Comparison of ENCODE assay signal across 8 cellular contexts in genomic region chr6:10412165-10412947, GRCh38. TPM values are rescaled to one million over a fixed set of nuclear protein-coding genes. Genes with fewer than 3 reads are reported as not detected.
A peak's percentile ranks its signal among the peaks of the same experiment; 100 is the strongest.
DNase-seq lines count a peak whose midpoint lies in the region; ATAC-seq and TF ChIP-seq lines count a peak whose summit lies in the region.

No MANE protein-coding gene starts in this region.

- H3K36me3 Mint-ChIP-seq in type B pancreatic cell: peaks cover 53% of the 10 kb centered on the region

- DNase-seq in NCI-H82 (lab: John Stamatoyannopoulos, UW) (peak; percentile 62), NCI-H82 treated with DMSO at 0.1 percent for 48 hours (lab: John Stamatoyannopoulos, UW; ENCODE audit: unreplicated experiment) (no peak), LNCaP clone FGC (ENCODE audit: low read depth) (no peak), T1000 (lab: John Stamatoyannopoulos, UW) (peak; percentile 77), mucosa of descending colon (peak in 1 of 3 donors; percentile 56), type B pancreatic cell (ENCODE audit: extremely low spot score, unreplicated experiment) (peak; percentile 82)
- DNase-seq in effector memory CD4-positive, alpha-beta T cell: peak in 1 of 3 donors; percentile 17

- H3K27me3 Mint-ChIP-seq in type B pancreatic cell: peaks cover 91% of the 10 kb centered on the region

- peaks cover 20% of the 10 kb centered on the region for H3K4me1 Mint-ChIP-seq in type B pancreatic cell (ENCODE audit: unreplicated experiment)

- TF ChIP-seq CTCF in LNCaP clone FGC (IDR thresholded peaks at IDR 0.05; ENCODE audit: control insufficient read depth, extremely low read depth, insufficient read depth) (no peak), mucosa of descending colon (IDR thresholded peaks at IDR 0.05) (no peak), type B pancreatic cell (conservative IDR thresholded peaks at IDR 0.05) (peak; percentile 33)

- intact Hi-C loops in mucosa of descending colon (cut with DNase I, micrococcal nuclease): no loop called here

- ATAC-seq in GM21737 (IDR thresholded peaks at IDR 0.05; ENCODE audit: unreplicated experiment): peak; percentile 47
- ATAC-seq in mucosa of descending colon: peak; percentile 71

- peaks cover 71% of the 10 kb centered on the region for H3K27me3 ChIP-seq in effector memory CD4-positive, alpha-beta T cell (replicated peaks; ENCODE audit: control insufficient read depth, insufficient read depth, low read length, poor library complexity, severe bottlenecking)

- no peaks in the 10 kb centered on the region for H3K36me3 ChIP-seq in effector memory CD4-positive, alpha-beta T cell (ENCODE audit: control insufficient read depth, insufficient read depth, low read length)
- no peaks in the 10 kb centered on the region for H3K36me3 ChIP-seq in mucosa of descending colon (ENCODE audit: low read depth)

- H3K4me3 ChIP-seq in LNCaP clone FGC (ENCODE audit: low read depth, low read length) (peak overlapping the region; percentile 75), mucosa of descending colon (peak overlapping the region; percentile 17)
- H3K4me3 ChIP-seq in effector memory CD4-positive, alpha-beta T cell (ENCODE audit: insufficient read depth, low read depth, low read length, poor library complexity, severe bottlenecking): peak overlapping the region; percentile 76

- H3K27ac Mint-ChIP-seq in type B pancreatic cell: peak overlapping the region; percentile 99

- H3K4me3 Mint-ChIP-seq in type B pancreatic cell: peak overlapping the region; percentile 99

- H3K27ac ChIP-seq in effector memory CD4-positive, alpha-beta T cell (ENCODE audit: insufficient read depth, low read length, poor library complexity, severe bottlenecking): no peak overlapping the region

- peaks cover 7% of the 10 kb centered on the region for H3K9me3 ChIP-seq in effector memory CD4-positive, alpha-beta T cell (ENCODE audit: control insufficient read depth, low read length)
- no peaks in the 10 kb centered on the region for H3K9me3 ChIP-seq in mucosa of descending colon

- H3K4me1 ChIP-seq in effector memory CD4-positive, alpha-beta T cell (ENCODE audit: control insufficient read depth, insufficient read depth, low read length, poor library complexity, severe bottlenecking): peaks cover 28% of the 10 kb centered on the region
- peaks cover 14% of the 10 kb centered on the region for H3K4me1 ChIP-seq in mucosa of descending colon (ENCODE audit: low read depth)

- no peaks in the 10 kb centered on the region for H3K9me3 Mint-ChIP-seq in type B pancreatic cell

RNA-seq across cellular contexts. Expression of gene TFAP2A, which starts 2.5 kb away (rescaled TPM):
- total RNA-seq in mucosa of descending colon (under 1 TPM; 0.09 to 0.98 (median 0.53) TPM), type B pancreatic cell (ENCODE audit: low replicate concordance) (66.6 and 143 TPM in 2 replicates)

Comparison
In these comparisons a context has a peak if more than half of its experiments do, and no peak if none do; other contexts are left out.
1. DNase-seq: peak in NCI-H82 (single experiment), T1000 (single experiment) and type B pancreatic cell (single experiment); none in NCI-H82 treated with DMSO at 0.1 percent for 48 hours (single experiment) and LNCaP clone FGC (single experiment).
2. H3K4me3 ChIP-seq: peak in every context shown above with its lines; median percentile 76 in effector memory CD4-positive, alpha-beta T cell; 75 in LNCaP clone FGC; 17 in mucosa of descending colon.
3. RNA of gene TFAP2A, which starts 2.5 kb away (total RNA-seq): 66.6 to 143 TPM in type B pancreatic cell; 0.09 to 0.98 TPM in mucosa of descending colon; every median in the first group is over 10 times any median in the second.